In the genomic region with DNA sequence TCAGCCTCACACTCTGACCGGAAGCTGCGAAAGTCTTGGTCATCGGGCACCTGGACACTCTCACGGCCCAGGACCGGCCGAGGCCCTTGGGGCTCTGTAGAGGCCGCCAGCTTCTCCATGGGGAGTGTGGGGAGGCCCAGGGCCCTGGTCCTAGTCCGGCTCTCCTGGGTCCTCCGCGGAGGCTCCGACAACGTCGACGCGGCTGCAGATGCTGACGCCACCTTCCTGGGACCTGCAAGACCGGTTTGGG, we compare ENCODE assay signal across 7 cellular contexts. TPM values are rescaled to one million over a fixed set of nuclear protein-coding genes. Genes with fewer than 3 reads are reported as not detected.
A peak's percentile ranks its signal among the peaks of the same experiment; 100 is the strongest.
DNase-seq lines count a peak whose midpoint lies in the region; ATAC-seq, FAIRE-seq and TF ChIP-seq lines count a peak whose summit lies in the region.

No MANE protein-coding gene starts in this region.

- no peak overlapping the region for H3K4ac ChIP-seq in H9 (ENCODE audit: low read depth, low read length)

- CTCF ChIA-PET in T-cell (lab: Charles Lee): no interaction called here

- no peak overlapping the region for H2AK5ac ChIP-seq in H9 (ENCODE audit: insufficient read length, low read length)

- H3K27me3 ChIP-seq in H9 (ENCODE audit: insufficient read depth, low read length) (no peaks in the 10 kb centered on the region), right cardiac atrium (ENCODE audit: control insufficient read depth, insufficient read depth) (no peaks in the 10 kb centered on the region), small intestine (ENCODE audit: control insufficient read depth in 2 of 2, insufficient read depth in 2 of 2, low read length in 2 of 2) (no peaks in the 10 kb centered on the region)

- H3K4me1 Mint-ChIP-seq in H9 (peaks cover 20 to 35% of the 10 kb centered on the region in 2 experiments), T-cell (peaks cover 32 to 40% (median 34%) of the 10 kb centered on the region in 3 donors)

- no peak overlapping the region for H2BK5ac ChIP-seq in H9 (ENCODE audit: insufficient read length, low read length)

- H3K56ac ChIP-seq in H9 (ENCODE audit: insufficient read length, low read depth, low read length): no peak overlapping the region

- POLR2A ChIA-PET in T-cell (lab: Charles Lee): no interaction called here

- H3K4me3 Mint-ChIP-seq in H9 (peak overlapping the region; percentile 68 to 82), T-cell (peak overlapping the region; percentile 61 to 73 (median 72))

- no peak overlapping the region for H3T11ph ChIP-seq in H9 (ENCODE audit: low read length)

- no peak for FAIRE-seq in small intestine (lab: Jason Lieb, UNC)

- H3K9ac ChIP-seq in H9 (ENCODE audit: extremely low read depth, insufficient read length, low read length): no peak overlapping the region

- H3K36me3 Mint-ChIP-seq in H9 (ENCODE audit: insufficient read depth in 1 of 3, low read depth in 3 of 3): no peaks in the 10 kb centered on the region; a peak in 1 of 7 replicates
- no peaks in the 10 kb centered on the region for H3K36me3 Mint-ChIP-seq in T-cell

- no peak overlapping the region for H2AFZ ChIP-seq in H9 (ENCODE audit: low read length)

- H2BK15ac ChIP-seq in H9 (ENCODE audit: low read depth, low read length): no peak overlapping the region

- WGBS in H9 (ENCODE audit: extremely low coverage, insufficient read length, low lambda C conversion rate): no CpG with 5 or more reads among the region's 17 CpGs
- 23% methylated on average over 17 of the region's 17 CpGs for WGBS in right cardiac atrium
- 5 to 24% (median 16%) methylated on average over 17 of the region's 17 CpGs for WGBS in small intestine, 3 donors

- H4K91ac ChIP-seq in H9 (ENCODE audit: insufficient read length, low read depth, low read length): no peak overlapping the region

- intact Hi-C loops in right cardiac atrium (cut with DNase I): no loop called here

- H3K27ac Mint-ChIP-seq in H9 (no peak overlapping the region), T-cell (no peak overlapping the region)

- no peak overlapping the region for H2BK20ac ChIP-seq in H9 (ENCODE audit: low read depth, low read length, poor library complexity, severe bottlenecking)

- no peaks in the 10 kb centered on the region for H4K20me1 ChIP-seq in H9 (ENCODE audit: control insufficient read depth, insufficient read depth, insufficient read length)

- H3K79me2 ChIP-seq in H9 (ENCODE audit: insufficient read depth, low read length): no peaks in the 10 kb centered on the region

- no peaks in the 10 kb centered on the region for H3K9me3 Mint-ChIP-seq in H9
- no peaks in the 10 kb centered on the region for H3K9me3 Mint-ChIP-seq in T-cell

- H3K36me3 ChIP-seq in small intestine (ENCODE audit: control insufficient read depth in 2 of 2, insufficient read depth in 2 of 2, low read length in 2 of 2): no peaks in the 10 kb centered on the region

- H3K9me3 ChIP-seq in H9 (ENCODE audit: control insufficient read depth, low read depth, low read length) (no peaks in the 10 kb centered on the region), right cardiac atrium (ENCODE audit: control insufficient read depth, low read length) (no peaks in the 10 kb centered on the region), small intestine (ENCODE audit: control insufficient read depth, low read depth) (no peaks in the 10 kb centered on the region)

- H4K5ac ChIP-seq in H9 (ENCODE audit: insufficient read length, low read depth, low read length): no peak overlapping the region

- H3K27ac ChIP-seq in H9 (ENCODE audit: insufficient read length, low read depth, low read length): no peak overlapping the region
- no peak overlapping the region for H3K27ac ChIP-seq in right cardiac atrium (ENCODE audit: low read length)
- H3K27ac ChIP-seq in small intestine (ENCODE audit: low read depth in 1 of 2, low read length in 1 of 2): peak overlapping the region; percentile 43 to 64

- no peak overlapping the region for H3K18ac ChIP-seq in H9 (ENCODE audit: insufficient read length, low read depth, low read length)

- peaks cover 7% of the 10 kb centered on the region for H3K23me2 ChIP-seq in H9 (ENCODE audit: insufficient read length, low read depth, low read length, poor library complexity, severe bottlenecking)

- H3K4me3 ChIP-seq in right cardiac atrium (ENCODE audit: low read length) (peak overlapping the region; percentile 94), small intestine (ENCODE audit: low read depth in 1 of 2, low read length in 2 of 2) (peak overlapping the region; percentile 60 to 68)

- H3K79me1 ChIP-seq in H9 (ENCODE audit: insufficient read depth, low read depth, low read length, poor library complexity, severe bottlenecking): no peaks in the 10 kb centered on the region

- no peak overlapping the region for H3K23ac ChIP-seq in H9 (ENCODE audit: insufficient read length, low read depth, low read length)

- H3K27me3 Mint-ChIP-seq in H9 (ENCODE audit: low read depth) (peaks cover 30% of the 10 kb centered on the region), T-cell (no peaks in the 10 kb centered on the region)

- H2BK120ac ChIP-seq in H9 (ENCODE audit: low read depth, low read length, poor library complexity, severe bottlenecking): no peak overlapping the region

- no peak for ATAC-seq in T-cell (replicated peaks in 1 of 4)
- ATAC-seq in right cardiac atrium: peak in 1 of 2 donors; percentile 10
- ATAC-seq in GM18861 (IDR thresholded peaks at IDR 0.05; ENCODE audit: unreplicated experiment): no peak
- no peak for ATAC-seq in HG02588 (IDR thresholded peaks at IDR 0.05; ENCODE audit: unreplicated experiment)
- ATAC-seq in HG02759 (IDR thresholded peaks at IDR 0.05; ENCODE audit: unreplicated experiment): no peak

- peak overlapping the region; percentile 14 for H3K4me2 ChIP-seq in H9 (ENCODE audit: insufficient read depth, insufficient read length, low read length)

- DNase-seq in H9: no peak
- DNase-seq in T-cell: no peak
- DNase-seq in right cardiac atrium: no peak
- DNase-seq in small intestine: no peak

- H4K8ac ChIP-seq in H9 (replicated peaks; ENCODE audit: insufficient read length, low read depth, low read length): no peak overlapping the region

- no peak for TF ChIP-seq CTCF in H9 (conservative IDR thresholded peaks at IDR 0.05)

- H3K14ac ChIP-seq in H9 (ENCODE audit: insufficient read depth, low read length): peak overlapping the region; percentile 36; the same call in 1 of the 2 replicates

- peaks cover 4% of the 10 kb centered on the region; the same call in 1 of the 2 replicates for H3K4me1 ChIP-seq in H9 (ENCODE audit: insufficient read depth, low read length)
- H3K4me1 ChIP-seq in right cardiac atrium (ENCODE audit: control insufficient read depth, insufficient read depth, low read length): peaks cover 11% of the 10 kb centered on the region
- peaks cover 0 to 3% of the 10 kb centered on the region in 2 donors for H3K4me1 ChIP-seq in small intestine (ENCODE audit: control insufficient read depth in 2 of 2, insufficient read depth in 1 of 2, low read depth in 1 of 2, low read length in 1 of 2)

- no peak overlapping the region for H2BK12ac ChIP-seq in H9 (ENCODE audit: insufficient read length, low read depth, low read length)

RNA-seq across cellular contexts. Expression of gene STARD10, which starts 12.9 kb away (rescaled TPM):
- total RNA-seq in H9 (2021): 24.4 and 24.7 TPM in 2 replicates
- 10 to 100 TPM; 11.1 to 24.9 (median 19.1) TPM for total RNA-seq in T-cell
- total RNA-seq in right cardiac atrium: 100 to 1,000 TPM in 2 of 4 donors, 10 to 100 TPM in 2; 88.9 to 127 (median 106) TPM
- 228 TPM for polyA plus RNA-seq in right cardiac atrium
- 100 to 1,000 TPM; 169 to 331 (median 238) TPM for polyA plus RNA-seq in small intestine

RNA-seq across cellular contexts. Expression of gene ARAP1, which starts 28.8 kb away (rescaled TPM):
- 59.4 and 63.0 TPM in 2 replicates for total RNA-seq in H9 (2021)
- total RNA-seq in T-cell: 100 to 1,000 TPM; 117 to 162 (median 148) TPM
- 10 to 100 TPM; 51.8 to 62.5 (median 59.5) TPM for total RNA-seq in right cardiac atrium
- polyA plus RNA-seq in right cardiac atrium: 41.2 TPM
- polyA plus RNA-seq in small intestine: 10 to 100 TPM; 42.2 to 58.4 (median 48.0) TPM

RNA-seq across cellular contexts. Expression of gene ATG16L2, which starts 33.2 kb away (rescaled TPM):
- total RNA-seq in H9 (2021) (17.3 and 18.2 TPM in 2 replicates), T-cell (100 to 1,000 TPM; 107 to 145 (median 127) TPM), right cardiac atrium (10 to 100 TPM; 11.9 to 23.9 (median 19.1) TPM)
- polyA plus RNA-seq in right cardiac atrium (19.1 TPM), small intestine (10 to 100 TPM; 19.7 to 43.2 (median 37.0) TPM)

Comparison
In these comparisons a context has a peak if more than half of its experiments do, and no peak if none do; other contexts are left out.
1. H3K27ac ChIP-seq: peak in small intestine (2 of 2); none in H9 (single experiment) and right cardiac atrium (single experiment).